8 cellular contexts compared by ENCODE assay signal in genomic region chr9:122350577-122351355, GRCh38. TPM values are rescaled to one million over a fixed set of nuclear protein-coding genes. Genes with fewer than 3 reads are reported as not detected.
DNase-seq lines count a peak whose midpoint lies in the region; ATAC-seq and TF ChIP-seq lines count a peak whose summit lies in the region.

No MANE protein-coding gene starts in this region.

- intact Hi-C loops in left lung (cut with DNase I): loop anchor here (5.0 to 10.0 kb wide), 3 partner anchors 223 to 256 kb away; partner anchors contain the start of gene TTLL11 (in 1 of the 2)

- TF ChIP-seq CTCF in 22Rv1 (IDR thresholded peaks at IDR 0.05) (peak; percentile 85), left lung (IDR thresholded peaks at IDR 0.05) (peak; percentile 92 to 98)

- H3K27me3 ChIP-seq in left lung: peaks cover 0 to 37% of the 10 kb centered on the region in 2 donors

- H3K27ac Mint-ChIP-seq in central memory CD8-positive, alpha-beta T cell (ENCODE audit: low read depth): no peak overlapping the region

- H3K4me1 Mint-ChIP-seq in central memory CD8-positive, alpha-beta T cell: peaks cover 6% of the 10 kb centered on the region

- no peaks in the 10 kb centered on the region for H3K36me3 ChIP-seq in left lung

- peaks cover 53% of the 10 kb centered on the region for H3K27me3 Mint-ChIP-seq in central memory CD8-positive, alpha-beta T cell

- H3K36me3 Mint-ChIP-seq in central memory CD8-positive, alpha-beta T cell (ENCODE audit: insufficient read depth): no peaks in the 10 kb centered on the region

- peak; percentile 84 for ATAC-seq in GM18498 (IDR thresholded peaks at IDR 0.05; ENCODE audit: unreplicated experiment)
- ATAC-seq in HG03066 (IDR thresholded peaks at IDR 0.05; ENCODE audit: low read depth, unreplicated experiment): peak; percentile 83
- ATAC-seq in central memory CD8-positive, alpha-beta T cell (replicated peaks; ENCODE audit: extremely low read depth, poor library complexity, severe bottlenecking): peak; percentile 64
- ATAC-seq in left lung: peak; percentile 93

- H3K27ac ChIP-seq in 22Rv1: no peak overlapping the region
- no peak overlapping the region for H3K27ac ChIP-seq in left lung

- peak; percentile 57 for DNase-seq in NCI-H226
- DNase-seq in activated CD4-positive, alpha-beta T cell treated with anti-CD3 and anti-CD28 coated beads for 1 hour: peak; percentile 65
- peak; percentile 52 to 72 for DNase-seq in central memory CD8-positive, alpha-beta T cell (ENCODE audit: low spot score in 2 of 2)
- peak; percentile 84 to 95 for DNase-seq in left lung
- peak; percentile 72 to 78 for DNase-seq in stimulated activated CD4-positive, alpha-beta T cell treated with anti-CD3 and anti-CD28 coated beads, Interleukin-4, amount 100 ng/mL, for 48 hours (ENCODE audit: low read depth in 2 of 2)

- H3K4me1 ChIP-seq in left lung: peaks cover 6 to 29% of the 10 kb centered on the region in 2 donors

- no peak overlapping the region for H3K4me3 Mint-ChIP-seq in central memory CD8-positive, alpha-beta T cell

- H3K4me3 ChIP-seq in left lung: no peak overlapping the region

- peaks cover 0 to 7% of the 10 kb centered on the region in 2 donors for H3K9me3 ChIP-seq in left lung

- no peaks in the 10 kb centered on the region for H3K9me3 Mint-ChIP-seq in central memory CD8-positive, alpha-beta T cell

RNA-seq across cellular contexts. Expression of gene PTGS1, which starts 20.1 kb away (rescaled TPM):
- 10 to 100 TPM; 12.9 to 16.3 TPM for total RNA-seq in left lung
